Comparison of ENCODE assay signal across 9 cellular contexts in the genomic region with DNA sequence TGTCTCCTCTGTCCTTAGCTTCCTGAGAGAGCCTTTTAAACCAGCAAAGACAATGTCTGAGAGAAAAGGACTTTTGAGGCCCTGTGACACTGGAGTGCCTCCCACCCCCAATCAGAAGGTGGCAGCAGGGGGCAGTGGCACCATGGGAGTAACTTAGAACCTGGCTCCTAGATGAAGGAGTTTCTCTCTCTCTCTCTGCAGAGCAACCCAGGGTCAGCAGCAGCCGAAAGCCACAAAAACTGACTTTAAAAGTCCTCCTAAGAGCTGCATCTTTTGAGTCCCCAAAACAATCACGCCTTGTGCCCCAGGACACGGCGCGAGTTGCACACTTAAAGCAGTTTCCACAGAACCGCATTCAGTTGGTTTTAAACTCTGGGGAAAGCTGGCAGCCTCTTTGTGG. TPM values are rescaled to one million over a fixed set of nuclear protein-coding genes. Genes with fewer than 3 reads are reported as not detected.
DNase-seq lines count a peak whose midpoint lies in the region; ATAC-seq and TF ChIP-seq lines count a peak whose summit lies in the region.
"Had no signal": no experiment of that assay in that cellular context is flagged by ENCODE, and none has a peak within 500 bp of the region (broad histone marks: within the 10 kb centered on the region; RNA-seq: fewer than 3 reads in every experiment).

No MANE protein-coding gene starts in this region.

- peaks cover 38% of the 10 kb centered on the region for H3K4me1 ChIP-seq in SJSA1 (replicated peaks)
- peaks cover 0 to 2% (median 0%) of the 10 kb centered on the region in 3 donors for H3K4me1 ChIP-seq in esophagus squamous epithelium

- ATAC-seq in HG02938 (IDR thresholded peaks at IDR 0.05; ENCODE audit: unreplicated experiment) (no peak), HG02759 (IDR thresholded peaks at IDR 0.05; ENCODE audit: unreplicated experiment) (no peak)

- H3K27me3 ChIP-seq in SJSA1 (replicated peaks) (no peaks in the 10 kb centered on the region), esophagus squamous epithelium (peaks cover 0 to 6% (median 0%) of the 10 kb centered on the region in 4 donors)

- H3K36me3 ChIP-seq in SJSA1 (no peaks in the 10 kb centered on the region), esophagus squamous epithelium (no peaks in the 10 kb centered on the region)

- DNase-seq in DMS79 (lab: John Stamatoyannopoulos, UW) (peak; percentile 28), HT-29 (ENCODE audit: low spot score) (peak; percentile 53), SJSA1 (ENCODE audit: low read depth in 1 of 2, low spot score in 2 of 2) (peak; percentile 73 to 80), esophagus squamous epithelium (lab: John Stamatoyannopoulos, UW) (no peak), occipital lobe (lab: John Stamatoyannopoulos, UW) (peak; percentile 4), NCI-H1694 (lab: John Stamatoyannopoulos, UW) (no peak)

- H3K4me3 ChIP-seq in SJSA1 (no peak overlapping the region), esophagus squamous epithelium (no peak overlapping the region)

- peak in 5 of 6 experiments; percentile 47 to 70 (median 66) for TF ChIP-seq CTCF in esophagus squamous epithelium (IDR thresholded peaks at IDR 0.05)

- TF ChIP-seq POLR2A in esophagus squamous epithelium (IDR thresholded peaks at IDR 0.05) = no peak

- H3K9me3 ChIP-seq in SJSA1 (replicated peaks) = no peaks in the 10 kb centered on the region
- H3K9me3 ChIP-seq in esophagus squamous epithelium = no peaks in the 10 kb centered on the region

- H3K27ac ChIP-seq in SJSA1 (peak overlapping the region; percentile 88), esophagus squamous epithelium (no peak overlapping the region)

- WGBS in esophagus squamous epithelium, 2 donors = 50 to 66% methylated on average over 6 of the region's 6 CpGs

- intact Hi-C loops in esophagus squamous epithelium (cut with DNase I) = loop anchor here (5.0 kb wide), 1 partner anchor 56 kb away; no protein-coding TSS in a partner anchor

RNA-seq across cellular contexts. Expression of a gene that starts 5.3 kb away (rescaled TPM):
- not detected in 2 replicates for total RNA-seq in HT-29 (2014; rRNA removed; shearing (Covaris generic))
- 0.60 and 1.6 TPM in 2 replicates for total RNA-seq in SJSA1 (2014; rRNA removed; shearing (Covaris generic))
- total RNA-seq in esophagus squamous epithelium (under 1 TPM in 1 of 4 donors, not detected in 3; 0.64 TPM), occipital lobe (0.31 TPM)
- total RNA-seq: T-helper 2 cell treated with Interferon-gamma antibody and Interleukin-4, amounts not matched to agents 100 ng/mL and 5 ng/mL, for 36 hours had no signal

Comparison
In these comparisons a context has a peak if more than half of its experiments do, and no peak if none do; other contexts are left out.
1. DNase-seq: peak in DMS79 (single experiment), HT-29 (single experiment), SJSA1 (2 of 2) and occipital lobe (single experiment); none in esophagus squamous epithelium (single experiment) and NCI-H1694 (single experiment).